Comparison of ENCODE assay signal across 1 cellular context in genomic region chr18:23503038-23503966, GRCh38.
TF ChIP-seq lines count a peak whose summit lies in the region.

TSS of gene RMC1 (plus strand) at chr18:23503511. CDS start at chr18:23503619, 108 bp downstream.

TF ChIP-seq in HepG2, 621 proteins besides CTCF, POLR2A, EP300 and RAD21 (continued from another document and continues in another):
- TF ChIP-seq AFF4 (CRISPR knock-in tag; IDR thresholded peaks at IDR 0.05) (no peak), HOMEZ (CRISPR knock-in tag; IDR thresholded peaks at IDR 0.05; ENCODE audit: low read depth) (peak; percentile 21; the same call in 1 of the 2 replicates), EZH2 (conservative IDR thresholded peaks at IDR 0.05; ENCODE audit: low read depth, low read length) (no peak), SMARCE1 (IDR thresholded peaks at IDR 0.05; ENCODE audit: borderline replicate concordance) (no peak), CREM (IDR thresholded peaks at IDR 0.05) (no peak), CREM (CRISPR knock-in tag; IDR thresholded peaks at IDR 0.05) (no peak), ZNF589 (CRISPR knock-in tag; conservative IDR thresholded peaks at IDR 0.05) (peak; percentile 75; the same call in 1 of the 2 replicates), FOXP1 (IDR thresholded peaks at IDR 0.05) (no peak), FOXP1 (CRISPR knock-in tag; IDR thresholded peaks at IDR 0.05) (no peak), NFKBIZ (CRISPR knock-in tag; IDR thresholded peaks at IDR 0.05) (no peak), ZNF737 (CRISPR knock-in tag; IDR thresholded peaks at IDR 0.05; ENCODE audit: borderline replicate concordance) (no peak), SP5 (CRISPR knock-in tag; IDR thresholded peaks at IDR 0.05; ENCODE audit: borderline replicate concordance, low read depth) (peak; percentile 41), ETV5 (CRISPR knock-in tag; IDR thresholded peaks at IDR 0.05; ENCODE audit: borderline replicate concordance) (no peak; the same call in 1 of the 2 replicates), CENPT (CRISPR knock-in tag; IDR thresholded peaks at IDR 0.05; ENCODE audit: low read depth) (no peak), ELF1 (CRISPR knock-in tag; IDR thresholded peaks at IDR 0.05) (peak; percentile 88), GABPB1 (CRISPR knock-in tag; IDR thresholded peaks at IDR 0.05) (peak; percentile 91), ZNF264 (CRISPR knock-in tag; IDR thresholded peaks at IDR 0.05) (no peak), ZNF281 (CRISPR knock-in tag; IDR thresholded peaks at IDR 0.05; ENCODE audit: borderline replicate concordance) (no peak), ZNF224 (CRISPR knock-in tag; IDR thresholded peaks at IDR 0.05) (no peak), ZUFSP (CRISPR knock-in tag; IDR thresholded peaks at IDR 0.05; ENCODE audit: borderline replicate concordance) (no peak), ZNF609 (CRISPR knock-in tag; IDR thresholded peaks at IDR 0.05; ENCODE audit: borderline replicate concordance) (no peak), CENPX (CRISPR knock-in tag; IDR thresholded peaks at IDR 0.05) (no peak), RXRA (CRISPR knock-in tag; IDR thresholded peaks at IDR 0.05) (0 out of 2 replicates have a peak, but pooled peaks have one; percentile 45), ZNF407 (CRISPR knock-in tag; IDR thresholded peaks at IDR 0.05; ENCODE audit: not compliant biosample characterization) (no peak), CHD4 (IDR thresholded peaks at IDR 0.05; ENCODE audit: borderline replicate concordance, low read length) (no peak), ZNF232 (CRISPR knock-in tag; IDR thresholded peaks at IDR 0.05; ENCODE audit: borderline replicate concordance) (no peak), NONO (IDR thresholded peaks at IDR 0.05) (no peak), NONO (CRISPR knock-in tag; conservative IDR thresholded peaks at IDR 0.05) (peak; percentile 90), SUZ12 (IDR thresholded peaks at IDR 0.05; ENCODE audit: low read depth, low read length) (no peak), PLSCR1 (CRISPR knock-in tag; IDR thresholded peaks at IDR 0.05; ENCODE audit: borderline replicate concordance) (no peak; the same call in 1 of the 2 replicates), ZBTB7A (CRISPR knock-in tag; IDR thresholded peaks at IDR 0.05) (no peak), HHEX (CRISPR knock-in tag; IDR thresholded peaks at IDR 0.05) (no peak), ZNF383 (CRISPR knock-in tag; IDR thresholded peaks at IDR 0.05; ENCODE audit: borderline replicate concordance) (no peak), ZNF672 (CRISPR knock-in tag; IDR thresholded peaks at IDR 0.05) (peak; percentile 78; the same call in 1 of the 2 replicates)
